9 cellular contexts compared by ENCODE assay signal in the genomic region with DNA sequence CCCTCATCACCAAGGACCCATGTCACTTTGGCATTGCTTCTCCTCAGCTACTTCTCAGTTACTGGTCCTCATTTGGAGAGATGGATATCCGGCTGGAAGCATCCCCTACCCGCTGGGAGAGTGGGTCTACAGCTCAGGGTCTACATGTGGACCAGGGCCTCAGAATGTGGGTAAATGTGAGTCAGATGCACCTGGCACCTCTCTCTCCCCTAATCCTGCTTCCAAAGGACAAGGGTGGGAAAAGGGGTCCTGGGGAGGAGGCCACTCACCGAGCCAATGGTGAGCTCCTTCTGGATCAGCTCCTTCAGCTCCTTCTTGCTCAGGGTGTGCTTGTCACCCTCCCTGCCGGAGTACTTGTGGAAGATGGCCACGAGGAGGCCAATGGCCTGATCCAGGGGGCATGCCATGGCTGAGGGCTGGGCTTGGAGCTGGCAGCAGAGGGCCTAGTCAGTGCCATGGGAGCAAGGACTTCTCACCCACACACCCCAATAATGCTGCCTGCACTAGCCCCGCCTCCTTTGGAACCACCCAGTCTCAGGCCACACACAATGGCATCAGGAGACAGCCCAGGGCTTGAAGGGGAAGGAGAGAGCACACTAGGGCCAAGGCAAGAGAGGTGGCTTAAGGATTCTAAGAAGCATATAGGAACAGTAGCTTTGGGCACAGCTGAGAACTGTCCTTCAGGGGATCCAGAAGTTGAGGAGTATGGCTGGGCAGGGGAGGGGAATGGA. TPM values are rescaled to one million over a fixed set of nuclear protein-coding genes. Genes with fewer than 3 reads are reported as not detected.
DNase-seq lines count a peak whose midpoint lies in the region; ATAC-seq, FAIRE-seq and TF ChIP-seq lines count a peak whose summit lies in the region.
"Had no signal": no experiment of that assay in that cellular context is flagged by ENCODE, and none has a peak within 500 bp of the region (broad histone marks: within the 10 kb centered on the region; RNA-seq: fewer than 3 reads in every experiment).

No MANE protein-coding gene starts in this region.

- TF ChIP-seq POLR2A in NB4 (IDR thresholded peaks at IDR 0.05; ENCODE audit: extremely low read depth, insufficient read length) = no peak

- DNase-seq in GM10248 (ENCODE audit: extremely low spot score) (peak; percentile 39), NB4 (ENCODE audit: low read depth) (peak; percentile 48), astrocyte (ENCODE audit: low read depth) (no peak), NCI-H510A (lab: John Stamatoyannopoulos, UW) (no peak), NCI-H524 (lab: John Stamatoyannopoulos, UW) (no peak)

- no peaks in the 10 kb centered on the region for H4K20me1 ChIP-seq in astrocyte (ENCODE audit: insufficient read depth, low read length)

- POLR2A ChIA-PET in GM10248 (lab: Yijun Ruan, JAX) = interaction anchor here (1.3 kb wide), 1 partner anchor 456 kb away, joined by 5 read pairs; a partner anchor contains a TSS

- CTCF ChIA-PET in GM10248 (lab: Yijun Ruan, JAX) = interaction anchor here (1.0 to 8.8 kb wide), 14 partner anchors 10 to 452 kb away, joined by 3 to 126 read pairs (median 6); a partner anchor contains a TSS

- H3K27me3 ChIP-seq in astrocyte (ENCODE audit: insufficient read depth, low read length) (no peaks in the 10 kb centered on the region), iPS-15b (ENCODE audit: control insufficient read depth, insufficient read depth, low read length) (peaks cover 30% of the 10 kb centered on the region)

- H3K36me3 ChIP-seq in astrocyte (ENCODE audit: insufficient read depth, low read length) (no peaks in the 10 kb centered on the region), iPS-15b (ENCODE audit: control insufficient read depth, insufficient read depth, low read length) (peaks cover 2% of the 10 kb centered on the region)

- peak overlapping the region; percentile 58 for H3K4me3 ChIP-seq in NB4 (ENCODE audit: low read depth, low read length)
- peak overlapping the region; percentile 85 for H3K4me3 ChIP-seq in astrocyte (ENCODE audit: insufficient read depth, low read depth, low read length)
- peak overlapping the region; percentile 63 for H3K4me3 ChIP-seq in iPS-15b (ENCODE audit: low read depth, low read length)
- H3K4me3 ChIP-seq in skin epidermis = peak overlapping the region; percentile 51 to 92 (median 72)
- H3K4me3 ChIP-seq: SK-N-MC had no signal

- peaks cover 2% of the 10 kb centered on the region for H3K36me3 Mint-ChIP-seq in astrocyte (ENCODE audit: low read depth, unreplicated experiment)

- peak overlapping the region; percentile 97 for H3K9ac ChIP-seq in astrocyte (ENCODE audit: low read length)
- no peak overlapping the region for H3K9ac ChIP-seq in iPS-15b (ENCODE audit: low read depth, low read length)

- ATAC-seq in GM21717 (IDR thresholded peaks at IDR 0.05; ENCODE audit: unreplicated experiment) = no peak

- H3K27me3 Mint-ChIP-seq in astrocyte (ENCODE audit: low read depth, unreplicated experiment) = no peaks in the 10 kb centered on the region

- H3K79me2 ChIP-seq in astrocyte (ENCODE audit: insufficient read depth, low read length) = peaks cover 21% of the 10 kb centered on the region

- H3K4me2 ChIP-seq in astrocyte (ENCODE audit: low read length) = peak overlapping the region; percentile 99

- peak overlapping the region; percentile 55 for H2AFZ ChIP-seq in astrocyte (ENCODE audit: low read depth, low read length)

- H3K27ac Mint-ChIP-seq in astrocyte (ENCODE audit: unreplicated experiment) = peak overlapping the region; percentile 13

- TF ChIP-seq CTCF in GM10248 (IDR thresholded peaks at IDR 0.05; ENCODE audit: control extremely low read depth, extremely low read depth, low read depth, missing control alignments) (no peak), NB4 (IDR thresholded peaks at IDR 0.05; ENCODE audit: low read depth, low read length) (no peak), astrocyte (IDR thresholded peaks at IDR 0.05; ENCODE audit: insufficient read depth, low read depth, low read length) (no peak)

- FAIRE-seq in astrocyte (lab: Jason Lieb, UNC) = no peak

- H3K4me3 Mint-ChIP-seq in astrocyte (ENCODE audit: unreplicated experiment) = peak overlapping the region; percentile 73

- peaks cover 36% of the 10 kb centered on the region for H3K4me1 Mint-ChIP-seq in astrocyte (ENCODE audit: low read depth, unreplicated experiment)

- H3K27ac ChIP-seq in astrocyte (ENCODE audit: low read depth, low read length) (peak overlapping the region; percentile 90), skin epidermis (peak overlapping the region; percentile 85 to 100 (median 98))
- H3K27ac ChIP-seq: SK-N-MC had no signal

- H3K9me3 Mint-ChIP-seq in astrocyte (ENCODE audit: unreplicated experiment) = no peaks in the 10 kb centered on the region

- H3K4me1 ChIP-seq in astrocyte (ENCODE audit: insufficient read depth, low read length) = peaks cover 43% of the 10 kb centered on the region
- peaks cover 22% of the 10 kb centered on the region for H3K4me1 ChIP-seq in iPS-15b (ENCODE audit: control insufficient read depth, insufficient read depth, low read length)

- H3K9me3 ChIP-seq in astrocyte (ENCODE audit: insufficient read depth, low read depth, low read length) = no peaks in the 10 kb centered on the region
- no peaks in the 10 kb centered on the region for H3K9me3 ChIP-seq in iPS-15b (ENCODE audit: control insufficient read depth, insufficient read depth, low read length)

RNA-seq across cellular contexts. Expression of a gene that starts 0.7 kb away (rescaled TPM):
- total RNA-seq in astrocyte = 74.4 and 125 TPM in 2 replicates

RNA-seq across cellular contexts. Expression of a gene that starts 5.6 kb away (rescaled TPM):
- total RNA-seq in astrocyte = 0.39 TPM in 1 of 2 replicates, not detected in the other

RNA-seq across cellular contexts. Expression of a gene that starts 10.5 kb away (rescaled TPM):
- total RNA-seq in astrocyte = 58.5 and 69.3 TPM in 2 replicates

RNA-seq across cellular contexts. Expression of a gene that starts 14.0 kb away (rescaled TPM):
- 12.8 and 14.6 TPM in 2 replicates for total RNA-seq in astrocyte

RNA-seq across cellular contexts. Expression of a gene that starts 30.5 kb away (rescaled TPM):
- 3.0 and 3.8 TPM in 2 replicates for total RNA-seq in astrocyte

Comparison
In these comparisons a context has a peak if more than half of its experiments do, and no peak if none do; other contexts are left out.
1. DNase-seq: peak in GM10248 (single experiment) and NB4 (single experiment); none in astrocyte (single experiment), NCI-H510A (single experiment) and NCI-H524 (0 of 2).
2. Peak in every context shown above with its lines, with median percentiles within 50 percentile points of each other: H3K4me3 ChIP-seq.